Comparison of ENCODE assay signal across 25 cellular contexts in the genomic region with DNA sequence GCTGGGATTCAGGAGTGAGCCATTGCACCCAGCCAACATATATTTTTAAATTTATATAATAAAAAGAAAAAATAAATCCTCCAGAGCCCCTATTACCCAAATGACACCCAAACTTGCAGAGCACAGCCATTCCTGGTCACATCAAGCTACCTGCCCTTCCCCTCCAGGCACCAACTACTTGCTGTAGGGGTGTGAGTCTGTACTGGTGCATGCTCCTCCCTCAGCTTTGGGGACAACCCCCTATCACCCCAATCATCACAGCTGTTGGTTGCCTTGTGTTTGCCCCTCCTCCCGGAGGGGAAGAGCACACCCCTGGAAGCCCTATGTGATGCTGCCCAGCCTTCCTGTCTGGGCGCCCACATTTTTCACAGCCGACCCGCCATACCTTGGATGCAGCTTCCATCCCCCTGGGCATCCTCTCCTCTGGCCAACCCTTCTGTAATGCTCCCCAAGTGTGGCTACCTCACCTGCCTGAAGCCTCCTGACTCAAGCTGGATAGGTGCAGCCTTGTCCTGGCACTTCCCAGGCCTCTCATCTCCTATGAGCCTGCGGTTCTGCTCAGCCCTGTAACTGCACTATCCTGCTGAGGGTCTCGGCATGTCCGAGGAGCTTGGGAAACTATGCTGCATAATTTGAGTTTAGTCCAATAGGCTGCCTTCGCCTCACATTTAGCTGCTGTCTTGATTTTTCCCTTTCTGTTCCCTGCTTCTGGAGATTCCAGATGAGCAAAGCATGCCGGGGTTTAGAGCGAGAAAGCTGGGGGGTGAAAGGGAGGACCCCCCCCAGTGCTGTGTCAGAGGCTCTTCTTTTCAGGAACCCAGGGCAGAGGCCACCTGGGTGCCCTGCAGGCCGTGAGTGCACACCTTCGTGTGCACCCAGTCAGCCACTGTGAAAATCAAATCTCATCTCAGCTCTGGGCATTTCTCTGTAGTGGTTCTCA.
"Had no signal": no experiment of that assay in that cellular context is flagged by ENCODE, and none has a peak within 500 bp of the region (broad histone marks: within the 10 kb centered on the region; RNA-seq: fewer than 3 reads in every experiment).

No MANE protein-coding gene starts in this region.

- ATAC-seq: activated CD4-positive, alpha-beta T cell treated with anti-CD3 and anti-CD28 coated beads for 36 hours; esophagus mucosa; foreskin keratinocyte; heart left ventricle; naive thymus-derived CD8-positive, alpha-beta T cell; stimulated activated effector memory CD8-positive, alpha-beta T cell treated with anti-CD3 and anti-CD28 coated beads, Interleukin-12 subunit alpha, Interleukin-12 subunit beta, amount 100 ng/mL, for 72 hours; stimulated activated naive CD8-positive, alpha-beta T cell treated with anti-CD3 and anti-CD28 coated beads, Interleukin-15, amount 100 ng/mL, for 72 hours; T-cell had no signal

- H3K9me3 Mint-ChIP-seq: activated naive CD4-positive, alpha-beta T cell treated with anti-CD3 and anti-CD28 coated beads, Interleukin-2, amount 10 ng/mL, durations not matched to agents 7 days and 5 days; dendritic cell treated with granulocyte-macrophage colony-stimulating factor and Interleukin-4, amounts not matched to agents 40 ng/mL and 50 ng/mL, for 4 days; endodermal cell; immature natural killer cell; naive thymus-derived CD8-positive, alpha-beta T cell; stimulated activated effector memory CD8-positive, alpha-beta T cell treated with anti-CD3 and anti-CD28 coated beads, Interleukin-12 subunit alpha, Interleukin-12 subunit beta, amount 100 ng/mL, for 72 hours; stimulated activated naive CD8-positive, alpha-beta T cell treated with anti-CD3 and anti-CD28 coated beads, Interleukin-15, amount 100 ng/mL, for 72 hours; T-cell; type B pancreatic cell had no signal

- DNase-seq: activated CD4-positive, alpha-beta T cell treated with anti-CD3 and anti-CD28 coated beads for 36 hours; activated CD4-positive, CD25-positive, alpha-beta regulatory T cell; activated gamma-delta T cell; activated naive CD4-positive, alpha-beta T cell treated with anti-CD3 and anti-CD28 coated beads, Interleukin-2, amount 10 ng/mL, durations not matched to agents 7 days and 5 days; activated T-cell treated with anti-CD3 and anti-CD28 coated beads, Interleukin-2, amount 50 U/mL, for 1 hour; central memory CD4-positive, alpha-beta T cell; endodermal cell; foreskin keratinocyte; heart left ventricle; hypothalamus; immature natural killer cell; naive thymus-derived CD8-positive, alpha-beta T cell; sigmoid colon; small intestine; stimulated activated CD4-positive, alpha-beta T cell treated with anti-CD3 and anti-CD28 coated beads, Interleukin-4, amount 100 ng/mL, for 24 hours; stimulated activated naive CD8-positive, alpha-beta T cell treated with anti-CD3 and anti-CD28 coated beads, Interleukin-15, amount 100 ng/mL, for 72 hours; substantia nigra; T-cell had no signal

- H3K9me3 ChIP-seq: breast epithelium, heart left ventricle, sigmoid colon, vagina had no signal

- H3K27ac ChIP-seq: breast epithelium, foreskin keratinocyte, heart left ventricle, sigmoid colon, vagina had no signal

- H3K27me3 Mint-ChIP-seq: activated CD4-positive, alpha-beta T cell treated with anti-CD3 and anti-CD28 coated beads for 36 hours; dendritic cell treated with granulocyte-macrophage colony-stimulating factor and Interleukin-4, amounts not matched to agents 40 ng/mL and 50 ng/mL, for 4 days; naive thymus-derived CD8-positive, alpha-beta T cell; progenitor cell of endocrine pancreas; stimulated activated naive CD8-positive, alpha-beta T cell treated with anti-CD3 and anti-CD28 coated beads, Interleukin-15, amount 100 ng/mL, for 72 hours; T-cell; type B pancreatic cell had no signal

- H3K4me3 ChIP-seq: breast epithelium, heart left ventricle, sigmoid colon, vagina had no signal

- H3K36me3 ChIP-seq: breast epithelium had no signal

- H3K4me3 Mint-ChIP-seq: activated CD4-positive, alpha-beta T cell treated with anti-CD3 and anti-CD28 coated beads for 36 hours; activated naive CD4-positive, alpha-beta T cell treated with anti-CD3 and anti-CD28 coated beads, Interleukin-2, amount 10 ng/mL, durations not matched to agents 7 days and 5 days; dendritic cell treated with granulocyte-macrophage colony-stimulating factor and Interleukin-4, amounts not matched to agents 40 ng/mL and 50 ng/mL, for 4 days; endodermal cell; immature natural killer cell; naive thymus-derived CD8-positive, alpha-beta T cell; stimulated activated effector memory CD8-positive, alpha-beta T cell treated with anti-CD3 and anti-CD28 coated beads, Interleukin-12 subunit alpha, Interleukin-12 subunit beta, amount 100 ng/mL, for 72 hours; stimulated activated naive CD8-positive, alpha-beta T cell treated with anti-CD3 and anti-CD28 coated beads, Interleukin-15, amount 100 ng/mL, for 72 hours; T-cell; type B pancreatic cell had no signal

- H3K27me3 ChIP-seq: breast epithelium, foreskin keratinocyte, heart left ventricle, sigmoid colon, vagina had no signal

- H3K36me3 Mint-ChIP-seq: activated naive CD4-positive, alpha-beta T cell treated with anti-CD3 and anti-CD28 coated beads, Interleukin-2, amount 10 ng/mL, durations not matched to agents 7 days and 5 days; stimulated activated effector memory CD8-positive, alpha-beta T cell treated with anti-CD3 and anti-CD28 coated beads, Interleukin-12 subunit alpha, Interleukin-12 subunit beta, amount 100 ng/mL, for 72 hours had no signal

- H3K4me1 Mint-ChIP-seq: activated CD4-positive, alpha-beta T cell treated with anti-CD3 and anti-CD28 coated beads for 36 hours; activated naive CD4-positive, alpha-beta T cell treated with anti-CD3 and anti-CD28 coated beads, Interleukin-2, amount 10 ng/mL, durations not matched to agents 7 days and 5 days; endodermal cell; immature natural killer cell; stimulated activated effector memory CD8-positive, alpha-beta T cell treated with anti-CD3 and anti-CD28 coated beads, Interleukin-12 subunit alpha, Interleukin-12 subunit beta, amount 100 ng/mL, for 72 hours; stimulated activated naive CD8-positive, alpha-beta T cell treated with anti-CD3 and anti-CD28 coated beads, Interleukin-15, amount 100 ng/mL, for 72 hours; T-cell had no signal

- H3K4me1 ChIP-seq: breast epithelium, foreskin keratinocyte, sigmoid colon, vagina had no signal

- H3K27ac Mint-ChIP-seq: activated CD4-positive, alpha-beta T cell treated with anti-CD3 and anti-CD28 coated beads for 36 hours; activated naive CD4-positive, alpha-beta T cell treated with anti-CD3 and anti-CD28 coated beads, Interleukin-2, amount 10 ng/mL, durations not matched to agents 7 days and 5 days; dendritic cell treated with granulocyte-macrophage colony-stimulating factor and Interleukin-4, amounts not matched to agents 40 ng/mL and 50 ng/mL, for 4 days; endodermal cell; immature natural killer cell; naive thymus-derived CD8-positive, alpha-beta T cell; progenitor cell of endocrine pancreas; stimulated activated effector memory CD8-positive, alpha-beta T cell treated with anti-CD3 and anti-CD28 coated beads, Interleukin-12 subunit alpha, Interleukin-12 subunit beta, amount 100 ng/mL, for 72 hours; stimulated activated naive CD8-positive, alpha-beta T cell treated with anti-CD3 and anti-CD28 coated beads, Interleukin-15, amount 100 ng/mL, for 72 hours; T-cell; type B pancreatic cell had no signal
